In genomic region chr5:133032852-133033742, GRCh38 we compare ENCODE assay signal across 9 cellular contexts. TPM values are rescaled to one million over a fixed set of nuclear protein-coding genes. Genes with fewer than 3 reads are reported as not detected.
DNase-seq lines count a peak whose midpoint lies in the region; ATAC-seq and TF ChIP-seq lines count a peak whose summit lies in the region.
"Had no signal": no experiment of that assay in that cellular context is flagged by ENCODE, and none has a peak within 500 bp of the region (broad histone marks: within the 10 kb centered on the region; RNA-seq: fewer than 3 reads in every experiment).

No MANE protein-coding gene starts in this region.

- H3K27ac ChIP-seq in parathyroid adenoma: no peak overlapping the region

- CTCF ChIA-PET in activated CD8-positive, alpha-beta T cell treated with anti-CD3 and anti-CD28 coated beads, Interleukin-2, amount 10 ng/mL, durations not matched to agents 7 days and 5 days (lab: Charles Lee): no interaction called here

- no peaks in the 10 kb centered on the region for H3K27me3 ChIP-seq in parathyroid adenoma (ENCODE audit: control insufficient read depth, insufficient read depth, low read length)

- peak overlapping the region; percentile 25 for H2AFZ ChIP-seq in parathyroid adenoma

- no peak overlapping the region for H3K27ac Mint-ChIP-seq in activated CD8-positive, alpha-beta T cell treated with anti-CD3 and anti-CD28 coated beads, Interleukin-2, amount 10 ng/mL, durations not matched to agents 7 days and 5 days

- no peak overlapping the region for H3K4me3 Mint-ChIP-seq in activated CD8-positive, alpha-beta T cell treated with anti-CD3 and anti-CD28 coated beads, Interleukin-2, amount 10 ng/mL, durations not matched to agents 7 days and 5 days

- no peak for TF ChIP-seq CTCF in parathyroid adenoma (IDR thresholded peaks at IDR 0.05)

- no peaks in the 10 kb centered on the region for H3K9me3 Mint-ChIP-seq in activated CD8-positive, alpha-beta T cell treated with anti-CD3 and anti-CD28 coated beads, Interleukin-2, amount 10 ng/mL, durations not matched to agents 7 days and 5 days (ENCODE audit: insufficient read depth)

- no peak overlapping the region for H3K9ac ChIP-seq in parathyroid adenoma

- no peaks in the 10 kb centered on the region for H3K4me1 ChIP-seq in parathyroid adenoma

- peak; percentile 65 for ATAC-seq in GM18868 (IDR thresholded peaks at IDR 0.05; ENCODE audit: unreplicated experiment)
- peak; percentile 77 for ATAC-seq in HG02759 (IDR thresholded peaks at IDR 0.05; ENCODE audit: unreplicated experiment)
- ATAC-seq in activated CD8-positive, alpha-beta T cell treated with anti-CD3 and anti-CD28 coated beads, Interleukin-2, amount 10 ng/mL, durations not matched to agents 7 days and 5 days: peak; percentile 75

- no peaks in the 10 kb centered on the region for H3K36me3 Mint-ChIP-seq in activated CD8-positive, alpha-beta T cell treated with anti-CD3 and anti-CD28 coated beads, Interleukin-2, amount 10 ng/mL, durations not matched to agents 7 days and 5 days (ENCODE audit: low read depth)

- no peaks in the 10 kb centered on the region for H3K36me3 ChIP-seq in parathyroid adenoma (ENCODE audit: control insufficient read depth, insufficient read depth, low read length)

- H3K79me2 ChIP-seq in parathyroid adenoma: no peaks in the 10 kb centered on the region

- H3K9me3 ChIP-seq in parathyroid adenoma (ENCODE audit: control insufficient read depth, low read length): no peaks in the 10 kb centered on the region

- POLR2A ChIA-PET in activated CD8-positive, alpha-beta T cell treated with anti-CD3 and anti-CD28 coated beads, Interleukin-2, amount 10 ng/mL, durations not matched to agents 7 days and 5 days (lab: Charles Lee): interaction anchor here (0.6 to 2.7 kb wide), 2 partner anchors 18 to 39 kb away, joined by 5 to 10 read pairs; partner anchors contain the start of gene HSPA4

- no peak for DNase-seq in activated CD8-positive, alpha-beta T cell treated with anti-CD3 and anti-CD28 coated beads, Interleukin-2, amount 10 ng/mL, durations not matched to agents 7 days and 5 days
- no peak for DNase-seq in stimulated activated CD4-positive, alpha-beta T cell treated with anti-CD3 and anti-CD28 coated beads, Interleukin-4, amount 100 ng/mL, for 24 hours
- no peak for DNase-seq in stimulated activated CD8-positive, alpha-beta memory T cell treated with anti-CD3 and anti-CD28 coated beads, Interleukin-4, amount 100 ng/mL, for 48 hours
- no peak for DNase-seq in activated T-cell treated with anti-CD3 and anti-CD28 coated beads for 4 hours
- DNase-seq: activated CD4-positive, CD25-positive, alpha-beta regulatory T cell treated with anti-CD3 and anti-CD28 coated beads, Interleukin-2, amount 50 U/mL, for 72 hours; kidney glomerular epithelial cell had no signal

- H3K4me1 Mint-ChIP-seq in activated CD8-positive, alpha-beta T cell treated with anti-CD3 and anti-CD28 coated beads, Interleukin-2, amount 10 ng/mL, durations not matched to agents 7 days and 5 days (ENCODE audit: low read depth): peaks cover 7% of the 10 kb centered on the region

- no peak overlapping the region for H3K4me2 ChIP-seq in parathyroid adenoma (ENCODE audit: low read length)

- no peak overlapping the region for H3K4me3 ChIP-seq in parathyroid adenoma (ENCODE audit: low read depth, low read length)

- peaks cover 5% of the 10 kb centered on the region for H3K27me3 Mint-ChIP-seq in activated CD8-positive, alpha-beta T cell treated with anti-CD3 and anti-CD28 coated beads, Interleukin-2, amount 10 ng/mL, durations not matched to agents 7 days and 5 days (ENCODE audit: low read depth)

RNA-seq across cellular contexts. Expression of gene ZCCHC10, which starts 6.7 kb away (rescaled TPM):
- 10 to 100 TPM; 27.2 to 29.5 TPM for total RNA-seq in activated CD8-positive, alpha-beta T cell treated with anti-CD3 and anti-CD28 coated beads, Interleukin-2, amount 10 ng/mL, durations not matched to agents 7 days and 5 days

RNA-seq across cellular contexts. Expression of gene HSPA4, which starts 18.7 kb away (rescaled TPM):
- 100 to 1,000 TPM; 106 to 108 TPM for total RNA-seq in activated CD8-positive, alpha-beta T cell treated with anti-CD3 and anti-CD28 coated beads, Interleukin-2, amount 10 ng/mL, durations not matched to agents 7 days and 5 days
